In the genomic region with DNA sequence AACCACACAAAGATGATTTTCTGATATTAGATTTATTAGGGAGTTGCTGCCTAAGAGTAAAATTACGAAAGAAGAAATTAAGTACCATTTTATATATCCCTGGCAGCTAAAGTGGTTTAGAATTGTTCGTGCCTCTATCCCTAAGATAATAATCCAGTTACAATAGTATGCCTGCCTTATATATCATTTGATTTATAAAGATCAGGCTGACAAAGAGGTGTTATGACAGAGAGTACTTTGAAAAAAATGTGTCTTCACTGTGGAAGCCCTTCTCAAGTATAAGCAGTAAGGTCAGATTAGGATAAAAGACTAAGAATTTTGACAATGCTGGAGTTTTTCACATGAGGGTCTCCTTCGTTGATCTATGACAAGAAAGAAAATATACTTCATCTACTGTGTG, we compare ENCODE assay signal across 10 cellular contexts.
"Had no signal": no experiment of that assay in that cellular context is flagged by ENCODE, and none has a peak within 500 bp of the region (broad histone marks: within the 10 kb centered on the region; RNA-seq: fewer than 3 reads in every experiment).

No MANE protein-coding gene starts in this region.

- ATAC-seq: activated CD4-positive, alpha-beta T cell treated with anti-CD3 and anti-CD28 coated beads for 36 hours; activated CD4-positive, CD25-positive, alpha-beta regulatory T cell treated with anti-CD3 and anti-CD28 coated beads, Interleukin-2, amount 50 U/mL, for 24 hours; activated CD8-positive, alpha-beta memory T cell treated with anti-CD3 and anti-CD28 coated beads, Interleukin-2, amount 10 ng/mL, durations not matched to agents 7 days and 5 days; activated CD8-positive, alpha-beta T cell treated with anti-CD3 and anti-CD28 coated beads for 36 hours; activated CD8-positive, alpha-beta T cell treated with anti-CD3 and anti-CD28 coated beads, Interleukin-2, amount 10 ng/mL, durations not matched to agents 7 days and 5 days; T-cell; T-helper 17 cell; WTC11 had no signal

- H3K27ac ChIP-seq: VCaP, WERI-Rb-1 had no signal

- H3K36me3 ChIP-seq: WERI-Rb-1 had no signal
